ENCODE assay signal across 8 cellular contexts in genomic region chr12:2959508-2960431, GRCh38. TPM values are rescaled to one million over a fixed set of nuclear protein-coding genes. Genes with fewer than 3 reads are reported as not detected.
A peak's percentile ranks its signal among the peaks of the same experiment; 100 is the strongest.
DNase-seq lines count a peak whose midpoint lies in the region; ATAC-seq and TF ChIP-seq lines count a peak whose summit lies in the region.

No MANE protein-coding gene starts in this region.

- peaks cover 32% of the 10 kb centered on the region for H3K4me1 ChIP-seq in neural progenitor cell

- peak overlapping the region; percentile 55 for H3K4me3 Mint-ChIP-seq in activated CD4-positive, alpha-beta memory T cell treated with anti-CD3 and anti-CD28 coated beads for 36 hours
- peak overlapping the region; percentile 86 for H3K4me3 Mint-ChIP-seq in neural progenitor cell

- peaks cover 40% of the 10 kb centered on the region for H3K79me2 ChIP-seq in neural progenitor cell (ENCODE audit: low read depth)

- no peak overlapping the region for H3K27ac ChIP-seq in neural progenitor cell

- peak; percentile 46 for DNase-seq in NCI-H345 (lab: John Stamatoyannopoulos, UW)
- no peak for DNase-seq in NCI-H345 treated with DMSO at 0.1 percent for 48 hours (lab: John Stamatoyannopoulos, UW; ENCODE audit: unreplicated experiment)
- DNase-seq in Jurkat, Clone E6-1 (ENCODE audit: low read depth, low spot score) = no peak
- peak; percentile 14 for DNase-seq in activated CD4-positive, alpha-beta memory T cell treated with anti-CD3 and anti-CD28 coated beads for 36 hours
- DNase-seq in fibroblast of villous mesenchyme (ENCODE audit: low read depth) = peak; percentile 70
- peak; percentile 77 for DNase-seq in neural progenitor cell (ENCODE audit: low spot score)
- no peak for DNase-seq in middle frontal gyrus (ENCODE audit: extremely low spot score, low spot score)

- intact Hi-C loops in activated CD4-positive, alpha-beta memory T cell treated with anti-CD3 and anti-CD28 coated beads for 36 hours (cut with micrococcal nuclease) = no loop called here

- no peaks in the 10 kb centered on the region for H3K36me3 ChIP-seq in neural progenitor cell

- H3K4me1 Mint-ChIP-seq in activated CD4-positive, alpha-beta memory T cell treated with anti-CD3 and anti-CD28 coated beads for 36 hours (ENCODE audit: low read depth) = peaks cover 20% of the 10 kb centered on the region
- H3K4me1 Mint-ChIP-seq in neural progenitor cell = peaks cover 36% of the 10 kb centered on the region

- ATAC-seq in HG02571 (IDR thresholded peaks at IDR 0.05; ENCODE audit: unreplicated experiment) = no peak

- CTCF ChIA-PET in activated CD4-positive, alpha-beta memory T cell treated with anti-CD3 and anti-CD28 coated beads for 36 hours (lab: Charles Lee) = no interaction called here

- H3K4me2 ChIP-seq in neural progenitor cell = peak overlapping the region; percentile 95

- TF ChIP-seq CTCF in fibroblast of villous mesenchyme (IDR thresholded peaks at IDR 0.05; ENCODE audit: insufficient read depth, low read depth, low read length) (no peak), neural progenitor cell (IDR thresholded peaks at IDR 0.05) (peak; percentile 13)

- H3K9me3 ChIP-seq in neural progenitor cell (ENCODE audit: low read depth) = no peaks in the 10 kb centered on the region

- H2AFZ ChIP-seq in neural progenitor cell (replicated peaks) = peak overlapping the region; percentile 97

- H4K20me1 ChIP-seq in neural progenitor cell (ENCODE audit: low read depth) = peaks cover 33% of the 10 kb centered on the region

- POLR2A ChIA-PET in activated CD4-positive, alpha-beta memory T cell treated with anti-CD3 and anti-CD28 coated beads for 36 hours (lab: Charles Lee) = no interaction called here

- H3K27me3 ChIP-seq in neural progenitor cell = peaks cover 43% of the 10 kb centered on the region

- no peak overlapping the region for H3K27ac Mint-ChIP-seq in activated CD4-positive, alpha-beta memory T cell treated with anti-CD3 and anti-CD28 coated beads for 36 hours
- H3K27ac Mint-ChIP-seq in neural progenitor cell = no peak overlapping the region

- H3K9me3 Mint-ChIP-seq in activated CD4-positive, alpha-beta memory T cell treated with anti-CD3 and anti-CD28 coated beads for 36 hours = no peaks in the 10 kb centered on the region
- H3K9me3 Mint-ChIP-seq in neural progenitor cell = no peaks in the 10 kb centered on the region

- H3K36me3 Mint-ChIP-seq in activated CD4-positive, alpha-beta memory T cell treated with anti-CD3 and anti-CD28 coated beads for 36 hours = no peaks in the 10 kb centered on the region
- no peaks in the 10 kb centered on the region for H3K36me3 Mint-ChIP-seq in neural progenitor cell

- peaks cover 33% of the 10 kb centered on the region for H3F3A ChIP-seq in neural progenitor cell (ENCODE audit: low read depth)

- peaks cover 49% of the 10 kb centered on the region for H3K27me3 Mint-ChIP-seq in activated CD4-positive, alpha-beta memory T cell treated with anti-CD3 and anti-CD28 coated beads for 36 hours
- H3K27me3 Mint-ChIP-seq in neural progenitor cell (ENCODE audit: insufficient read depth, low read depth) = peaks cover 25% of the 10 kb centered on the region

- peak overlapping the region; percentile 34 for H3K9ac ChIP-seq in neural progenitor cell

- H3K4me3 ChIP-seq in Jurkat, Clone E6-1 (ENCODE audit: low read length) = peak overlapping the region; percentile 49
- H3K4me3 ChIP-seq in fibroblast of villous mesenchyme (ENCODE audit: low read depth, low read length) (peak overlapping the region; percentile 80), neural progenitor cell (peak overlapping the region; percentile 73)

RNA-seq across cellular contexts. Expression of gene TEAD4, which starts 0.6 kb away (rescaled TPM):
- polyA plus RNA-seq in Jurkat, Clone E6-1 (2012; ENCODE audit: insufficient read depth, insufficient read length) = 47.7 TPM
- total RNA-seq in activated CD4-positive, alpha-beta memory T cell treated with anti-CD3 and anti-CD28 coated beads for 36 hours = 1 to 10 TPM; 3.2 to 3.8 TPM
- total RNA-seq in fibroblast of villous mesenchyme = 22.0 and 22.5 TPM in 2 replicates
- 8.8 and 22.5 TPM in 2 replicates for total RNA-seq in neural progenitor cell (ENCODE audit: low replicate concordance)

Comparison
In these comparisons a context has a peak if more than half of its experiments do, and no peak if none do; other contexts are left out.
1. DNase-seq: peak in NCI-H345 (single experiment), activated CD4-positive, alpha-beta memory T cell treated with anti-CD3 and anti-CD28 coated beads for 36 hours (single experiment), fibroblast of villous mesenchyme (single experiment) and neural progenitor cell (single experiment); none in NCI-H345 treated with DMSO at 0.1 percent for 48 hours (single experiment), Jurkat, Clone E6-1 (single experiment) and middle frontal gyrus (single experiment).
2. Peak in every context shown above with its lines, with median percentiles within 50 percentile points of each other: H3K4me3 ChIP-seq.